ENCODE assay signal across 8 cellular contexts in the genomic region with DNA sequence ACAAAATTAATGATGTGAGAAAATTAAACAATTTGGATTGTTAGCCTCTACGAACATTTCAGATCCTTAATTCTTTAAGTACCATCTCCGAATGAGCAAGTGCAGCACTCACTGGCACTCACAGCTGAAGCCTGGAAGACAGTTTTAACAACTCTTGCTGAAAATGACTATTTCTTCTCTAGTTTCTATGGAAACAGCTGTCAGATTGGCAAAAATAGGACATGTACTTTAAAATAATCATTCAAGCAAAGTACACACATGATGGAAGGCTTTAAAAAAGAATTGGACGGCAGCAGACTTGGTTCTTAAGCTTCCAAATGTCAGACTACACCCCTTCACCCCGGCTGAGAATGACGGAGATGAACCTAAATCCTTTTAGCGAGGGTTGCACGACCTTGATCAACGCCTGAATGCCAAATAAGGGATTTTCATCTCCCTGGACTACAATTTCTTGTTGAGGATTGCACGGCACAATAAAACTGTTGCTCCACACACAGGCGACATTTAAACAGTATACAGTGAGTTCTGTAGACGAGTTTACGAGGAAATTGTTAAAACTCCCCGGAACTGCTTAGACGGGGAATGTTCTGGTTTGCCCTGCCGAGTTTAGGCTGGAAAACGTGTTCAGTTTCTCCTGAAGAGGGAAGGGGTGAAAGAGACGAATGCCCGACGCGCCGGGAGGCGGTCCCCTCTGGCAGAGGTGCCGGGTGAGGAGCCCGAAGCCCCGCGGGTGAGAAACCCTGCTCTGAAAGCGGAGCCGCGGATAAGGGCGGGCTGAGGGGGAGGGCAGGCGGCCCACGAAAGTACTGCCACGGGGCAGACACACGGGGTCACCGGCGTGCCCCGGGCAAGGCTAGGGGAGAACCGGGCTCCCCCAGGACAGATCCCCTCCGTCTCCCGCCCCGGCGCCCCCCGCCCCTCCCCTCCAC. TPM values are rescaled to one million over a fixed set of nuclear protein-coding genes. Genes with fewer than 3 reads are reported as not detected.
DNase-seq lines count a peak whose midpoint lies in the region; ATAC-seq and TF ChIP-seq lines count a peak whose summit lies in the region.

No MANE protein-coding gene starts in this region.

- no peak overlapping the region for H2AK5ac ChIP-seq in IMR-90 (ENCODE audit: low read depth, low read length)

- H3K14ac ChIP-seq in IMR-90 (replicated peaks; ENCODE audit: low read depth, low read length), result peak overlapping the region; percentile 92

- peak overlapping the region; percentile 88 to 90 (median 89) for H3K4me3 Mint-ChIP-seq in nephron

- H3K27ac ChIP-seq in IMR-90 (ENCODE audit: insufficient read depth, low read length), result peak overlapping the region; percentile 87

- H2BK5ac ChIP-seq in IMR-90 (ENCODE audit: low read depth, low read length, poor library complexity, severe bottlenecking), result peak overlapping the region; percentile 69

- TF ChIP-seq POLR2A in IMR-90 (IDR thresholded peaks at IDR 0.05; ENCODE audit: low read depth, low read length), result no peak; the same call in none of the 2 replicates

- peak overlapping the region; percentile 68 for H4K5ac ChIP-seq in IMR-90 (ENCODE audit: low read depth, low read length)

- 0 out of 2 replicates have a peak overlapping the region, but pooled peaks have one; percentile 39 for H2BK20ac ChIP-seq in IMR-90 (ENCODE audit: low read depth, low read length)

- no peaks in the 10 kb centered on the region for H4K20me1 ChIP-seq in IMR-90 (ENCODE audit: insufficient read depth, low read length)

- WGBS in IMR-90 (ENCODE audit: extremely low coverage in 2 of 2, insufficient read length in 1 of 2), 2 experiments, result 0% methylated on average over 2 of the region's 43 CpGs; no CpG with 5 or more reads in 1 of the 2 experiments

- no peaks in the 10 kb centered on the region; the same call in 1 of the 2 replicates for H3K36me3 ChIP-seq in IMR-90 (ENCODE audit: control insufficient read depth, insufficient read depth, low read length)

- TF ChIP-seq CTCF in IMR-90 (conservative IDR thresholded peaks at IDR 0.05; ENCODE audit: low read depth, low read length) (no peak), fibroblast of the aortic adventitia (IDR thresholded peaks at IDR 0.05; ENCODE audit: insufficient read depth, low read length) (no peak), nephron (IDR thresholded peaks at IDR 0.05; ENCODE audit: unreplicated experiment in 3 of 3) (no peak)

- H2AK9ac ChIP-seq in IMR-90 (replicated peaks; ENCODE audit: low read depth, low read length, poor library complexity), result peak overlapping the region; percentile 43

- no peaks in the 10 kb centered on the region; the same call in 1 of the 2 replicates for H3K4me1 ChIP-seq in IMR-90 (ENCODE audit: control insufficient read depth, insufficient read depth, low read length)

- peaks cover 7 to 11% of the 10 kb centered on the region in 2 experiments; a peak in 3 of 4 replicates for H3K79me1 ChIP-seq in IMR-90 (ENCODE audit: low read depth in 1 of 2, low read length in 2 of 2)

- intact Hi-C loops in IMR-90 (cut with micrococcal nuclease), result loop anchor here (1.0 to 10.0 kb wide), 6 partner anchors 30 to 1209 kb away; partner anchors contain the start of gene DAB1

- H3K4me3 ChIP-seq in IMR-90 (ENCODE audit: insufficient read depth, low read depth, low read length) (peak overlapping the region; percentile 73), fibroblast of the aortic adventitia (ENCODE audit: low read depth, low read length) (peak overlapping the region; percentile 78)

- peak; percentile 18 for DNase-seq in DMS114 treated with DMSO at 0.1 percent for 48 hours (lab: John Stamatoyannopoulos, UW; ENCODE audit: unreplicated experiment)
- DNase-seq in IMR-90, result peak; percentile 67
- peak; percentile 80 for DNase-seq in RPMI7951 (ENCODE audit: low read depth)
- peak; percentile 92 for DNase-seq in activated effector memory CD4-positive, alpha-beta T cell treated with anti-CD3 and anti-CD28 coated beads, Interleukin-2, amount 50 U/mL, for 16 hours
- DNase-seq in fibroblast of the aortic adventitia (ENCODE audit: low read depth), result peak; percentile 64
- DNase-seq in stimulated activated naive CD4-positive, alpha-beta T cell treated with Interleukin-2 at 50 U/mL for 16 hours (lab: John Stamatoyannopoulos, UW), result peak; percentile 80

- ATAC-seq in GM21576 (IDR thresholded peaks at IDR 0.05; ENCODE audit: unreplicated experiment), result peak; percentile 72
- peak; percentile 72 for ATAC-seq in IMR-90 (ENCODE audit: low read depth)

- no peak for TF ChIP-seq RAD21 in IMR-90 (IDR thresholded peaks at IDR 0.05; ENCODE audit: low read length)

- H4K8ac ChIP-seq in IMR-90 (ENCODE audit: low read depth in 2 of 2, low read length in 2 of 2), result peak overlapping the region in 1 of 2 experiments; percentile 75; a peak in 2 of 4 replicates

- no peaks in the 10 kb centered on the region for H3K27me3 Mint-ChIP-seq in nephron (ENCODE audit: low read depth)

- H3K23ac ChIP-seq in IMR-90 (ENCODE audit: low read depth, low read length), result peak overlapping the region; percentile 99

- H2BK120ac ChIP-seq in IMR-90 (ENCODE audit: low read depth, low read length), result peak overlapping the region; percentile 53

- CTCF ChIA-PET in IMR-90 (lab: Yijun Ruan, JAX), result interaction anchor here (0.6 to 3.2 kb wide), 11 partner anchors 9 to 164 kb away, joined by 3 to 18 read pairs (median 3); no protein-coding TSS in a partner anchor

- H3K18ac ChIP-seq in IMR-90 (ENCODE audit: low read depth, low read length), result peak overlapping the region; percentile 65

- no peaks in the 10 kb centered on the region for H3K9me3 Mint-ChIP-seq in nephron

- in situ Hi-C loops in IMR-90 (cut with MboI; ENCODE audit: low sequenced_read_pairs), result loop anchor here (10.0 kb wide), 1 partner anchor 109 kb away; no protein-coding TSS in a partner anchor

- peaks cover 9% of the 10 kb centered on the region; the same call in 1 of the 2 replicates for H3K27me3 ChIP-seq in IMR-90 (ENCODE audit: control insufficient read depth, insufficient read depth, low read length)

- H2BK15ac ChIP-seq in IMR-90 (ENCODE audit: low read depth, low read length), result peak overlapping the region; percentile 30; the same call in 2 of the 3 replicates

- H3K56ac ChIP-seq in IMR-90 (ENCODE audit: extremely low read depth, insufficient read depth, low read length), result peak overlapping the region; percentile 78

- no peaks in the 10 kb centered on the region for H3K36me3 Mint-ChIP-seq in nephron (ENCODE audit: low read depth)

- H3K4me2 ChIP-seq in IMR-90 (ENCODE audit: low read depth, low read length), result peak overlapping the region; percentile 98

- POLR2A ChIA-PET in IMR-90 (lab: Charles Lee; ENCODE audit: unreplicated experiment), result no interaction called here

- peak overlapping the region; percentile 92 for H2AFZ ChIP-seq in IMR-90 (replicated peaks; ENCODE audit: low read length, poor library complexity)

- no peaks in the 10 kb centered on the region for H3K9me3 ChIP-seq in IMR-90 (ENCODE audit: control insufficient read depth, insufficient read depth, low read length)

- H3K4ac ChIP-seq in IMR-90 (ENCODE audit: low read depth, low read length), result peak overlapping the region; percentile 74

- H4K91ac ChIP-seq in IMR-90 (ENCODE audit: insufficient read depth, low read depth, low read length), result peak overlapping the region; percentile 7; the same call in 1 of the 2 replicates

- H3K9ac ChIP-seq in IMR-90 (ENCODE audit: low read depth, low read length), result peak overlapping the region; percentile 88

- H3K4me1 Mint-ChIP-seq in nephron, result peaks cover 34% of the 10 kb centered on the region

- peaks cover 2% of the 10 kb centered on the region; the same call in 1 of the 2 replicates for H3K9me1 ChIP-seq in IMR-90 (ENCODE audit: insufficient read depth, low read length)

- peak overlapping the region; percentile 90 to 97 (median 96) for H3K27ac Mint-ChIP-seq in nephron

- no TSS peak for BruUV-seq in IMR-90 (replicated peaks; lab: Mats Ljungman, UMichigan)

- dilution Hi-C loops in IMR-90 (cut with HindIII; ENCODE audit: low sequenced_read_pairs, unreplicated experiment), result no loop called here

TF ChIP-seq in IMR-90, 13 proteins besides CTCF, POLR2A, EP300 and RAD21:
- TF ChIP-seq, protein P1, sequence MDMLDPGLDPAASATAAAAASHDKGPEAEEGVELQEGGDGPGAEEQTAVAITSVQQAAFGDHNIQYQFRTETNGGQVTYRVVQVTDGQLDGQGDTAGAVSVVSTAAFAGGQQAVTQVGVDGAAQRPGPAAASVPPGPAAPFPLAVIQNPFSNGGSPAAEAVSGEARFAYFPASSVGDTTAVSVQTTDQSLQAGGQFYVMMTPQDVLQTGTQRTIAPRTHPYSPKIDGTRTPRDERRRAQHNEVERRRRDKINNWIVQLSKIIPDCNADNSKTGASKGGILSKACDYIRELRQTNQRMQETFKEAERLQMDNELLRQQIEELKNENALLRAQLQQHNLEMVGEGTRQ (IDR thresholded peaks at IDR 0.05; ENCODE audit: low read depth, low read length), result peak; percentile 29; the same call in 1 of the 2 replicates
- TF ChIP-seq MAZ (IDR thresholded peaks at IDR 0.05; ENCODE audit: borderline replicate concordance, low read depth, low read length), result no peak

RNA-seq across cellular contexts. Expression of gene OMA1, which starts 0.7 kb away (rescaled TPM):
- total RNA-seq in IMR-90 (2012; rRNA removed) (5.9 and 11.9 TPM in 2 replicates), fibroblast of the aortic adventitia (ENCODE audit: low replicate concordance) (22.9 and 30.7 TPM in 2 replicates)
- polyA plus RNA-seq in IMR-90 (2012; rRNA removed), result 5.2 and 6.4 TPM in 2 replicates
- 1.1 and 1.3 TPM in 2 replicates for polyA plus RNA-seq in IMR-90 (2012; cell fraction: cytosol; rRNA removed)
- polyA plus RNA-seq in IMR-90 (2012; cell fraction: nucleus; rRNA removed; ENCODE audit: low replicate concordance), result 0.75 and 8.5 TPM in 2 replicates
- 23.5 and 32.1 TPM in 2 replicates for total RNA-seq in RPMI7951 (2014; rRNA removed; shearing (Covaris generic))

RNA-seq across cellular contexts. Expression of gene TACSTD2, which starts 31.2 kb away (rescaled TPM):
- total RNA-seq in IMR-90 (2012; rRNA removed) (not detected in 2 replicates), fibroblast of the aortic adventitia (ENCODE audit: low replicate concordance) (0.36 and 0.82 TPM in 2 replicates)
- not detected in 2 replicates for polyA plus RNA-seq in IMR-90 (2012; rRNA removed)
- 0.02 TPM in 1 of 2 replicates, not detected in the other for polyA plus RNA-seq in IMR-90 (2012; cell fraction: cytosol; rRNA removed)
- polyA plus RNA-seq in IMR-90 (2012; cell fraction: nucleus; rRNA removed; ENCODE audit: low replicate concordance), result 0.05 TPM in 1 of 2 replicates, not detected in the other
- total RNA-seq in RPMI7951 (2014; rRNA removed; shearing (Covaris generic)), result not detected in 2 replicates

Comparison
In these comparisons a context has a peak if more than half of its experiments do, and no peak if none do; other contexts are left out.
1. Peak in every context shown above with its lines: DNase-seq, ATAC-seq, H3K4me3 ChIP-seq and H3K27ac ChIP-seq.
2. DNase-seq: peak in every context shown above with its lines; median percentile 92 in activated effector memory CD4-positive, alpha-beta T cell treated with anti-CD3 and anti-CD28 coated beads, Interleukin-2, amount 50 U/mL, for 16 hours; 80 in RPMI7951; 80 in stimulated activated naive CD4-positive, alpha-beta T cell treated with Interleukin-2 at 50 U/mL for 16 hours; 67 in IMR-90; 64 in fibroblast of the aortic adventitia; 18 in DMS114 treated with DMSO at 0.1 percent for 48 hours.